In genomic region chr10:82622478-82622877, GRCh38 we compare ENCODE assay signal across 8 cellular contexts.
"Had no signal": no experiment of that assay in that cellular context is flagged by ENCODE, and none has a peak within 500 bp of the region (broad histone marks: within the 10 kb centered on the region; RNA-seq: fewer than 3 reads in every experiment).

No MANE protein-coding gene starts in this region.

- DNase-seq: GM23248, GOT3, H7, HFFc6 had no signal

- H3K4me3 ChIP-seq: GM23248, HAP-1 had no signal

- ATAC-seq: HCT116, HepG2 had no signal

- H3K27ac ChIP-seq: GM23248, HL-60 had no signal

- H3K36me3 ChIP-seq: HAP-1 had no signal

- H3K9me3 ChIP-seq: HAP-1 had no signal

- H3K4me1 ChIP-seq: HAP-1 had no signal
